In genomic region chr10:1293636-1294440, GRCh38 we compare ENCODE assay signal across 20 cellular contexts.
DNase-seq lines count a peak whose midpoint lies in the region; ATAC-seq and TF ChIP-seq lines count a peak whose summit lies in the region.
"Had no signal": no experiment of that assay in that cellular context is flagged by ENCODE, and none has a peak within 500 bp of the region (broad histone marks: within the 10 kb centered on the region; RNA-seq: fewer than 3 reads in every experiment).

No MANE protein-coding gene starts in this region.

- H2AFZ ChIP-seq in smooth muscle cell (ENCODE audit: low read depth) = no peak overlapping the region

- H3K9me3 ChIP-seq in HAP-1 (no peaks in the 10 kb centered on the region), smooth muscle cell (replicated peaks; ENCODE audit: low read depth) (no peaks in the 10 kb centered on the region)
- H3K9me3 ChIP-seq: gastroesophageal sphincter, testis had no signal

- H3K4me1 ChIP-seq in HAP-1 (peaks cover 4% of the 10 kb centered on the region; the same call in 1 of the 2 replicates), smooth muscle cell (ENCODE audit: low read depth) (peaks cover 12% of the 10 kb centered on the region)
- H3K4me1 ChIP-seq: gastroesophageal sphincter had no signal

- peak overlapping the region in 56 of 59 donors; percentile 0 to 93 (median 79) for H3K27ac ChIP-seq in dorsolateral prefrontal cortex
- H3K27ac ChIP-seq in smooth muscle cell (ENCODE audit: low read depth) = no peak overlapping the region
- H3K27ac ChIP-seq: gastroesophageal sphincter, testis had no signal

- TF ChIP-seq CTCF in dorsolateral prefrontal cortex (IDR thresholded peaks at IDR 0.05 in 54 of 56, conservative IDR thresholded peaks at IDR 0.05 in 2 of 56; ENCODE audit: low read depth in 1 of 56, partially characterized antibody in 56 of 56) (peak in 4 of 56 donors; percentile 5 to 36 (median 22)), smooth muscle cell (IDR thresholded peaks at IDR 0.05; ENCODE audit: borderline replicate concordance, insufficient read depth, poor library complexity, severe bottlenecking) (no peak)

- 46% methylated on average over 10 of the region's 10 CpGs for WGBS in smooth muscle cell (ENCODE audit: low lambda C conversion rate)

- no peaks in the 10 kb centered on the region for H4K20me1 ChIP-seq in smooth muscle cell (ENCODE audit: low read depth)

- no peak overlapping the region for H3K9ac ChIP-seq in smooth muscle cell (ENCODE audit: low read depth)

- no peak for ATAC-seq in GM21390 (IDR thresholded peaks at IDR 0.05; ENCODE audit: unreplicated experiment)
- ATAC-seq: activated CD8-positive, alpha-beta T cell treated with anti-CD3 and anti-CD28 coated beads for 36 hours; activated naive CD8-positive, alpha-beta T cell treated with anti-CD3 and anti-CD28 coated beads, Interleukin-2, amount 50 U/mL, for 24 hours; activated T-cell treated with anti-CD3 and anti-CD28 coated beads, Interleukin-2, amount 50 U/mL, for 72 hours; gastroesophageal sphincter; right cardiac atrium had no signal

- no peaks in the 10 kb centered on the region for H3F3A ChIP-seq in smooth muscle cell (ENCODE audit: low read depth)

- H3K27me3 ChIP-seq in HAP-1 (ENCODE audit: low read depth) = no peaks in the 10 kb centered on the region
- peaks cover 0 to 20% (median 0%) of the 10 kb centered on the region in 45 donors for H3K27me3 ChIP-seq in dorsolateral prefrontal cortex
- H3K27me3 ChIP-seq in smooth muscle cell (ENCODE audit: low read depth) = no peaks in the 10 kb centered on the region
- H3K27me3 ChIP-seq: testis had no signal

- in situ Hi-C loops in HAP-1 (cut with MboI; ENCODE audit: low sequenced_read_pairs) = no loop called here

- no peaks in the 10 kb centered on the region for H3K36me3 ChIP-seq in HAP-1 (replicated peaks)
- no peaks in the 10 kb centered on the region for H3K36me3 ChIP-seq in smooth muscle cell (ENCODE audit: low read depth)
- H3K36me3 ChIP-seq: gastroesophageal sphincter had no signal

- intact Hi-C loops in dorsolateral prefrontal cortex (cut with DNase I) = loop anchor here in 1 of 2 donors (5.0 kb wide), 2 partner anchors 52 to 112 kb away; no protein-coding TSS in a partner anchor

- no peaks in the 10 kb centered on the region for H3K79me2 ChIP-seq in smooth muscle cell (ENCODE audit: low read depth)

- peak overlapping the region; percentile 27 for H3K4me2 ChIP-seq in smooth muscle cell

- H3K4me3 ChIP-seq in HAP-1 (no peak overlapping the region), dorsolateral prefrontal cortex (peak overlapping the region in 50 of 59 donors; percentile 0 to 54 (median 33)), smooth muscle cell (no peak overlapping the region)
- H3K4me3 ChIP-seq: gastroesophageal sphincter, testis had no signal

- DNase-seq in HAP-1 (ENCODE audit: low spot score in 2 of 2) (peak; percentile 29 to 62), dorsolateral prefrontal cortex (peak in 2 of 10 donors; percentile 53 to 68), medulla oblongata (ENCODE audit: extremely low spot score) (peak; percentile 68), smooth muscle cell (lab: John Stamatoyannopoulos, UW; ENCODE audit: unreplicated experiment) (no peak), NCI-H1930 (lab: John Stamatoyannopoulos, UW) (no peak), ecto neural progenitor cell (ENCODE audit: low spot score) (no peak)
- no peak for DNase-seq in stimulated activated CD4-positive, alpha-beta T cell treated with anti-CD3 and anti-CD28 coated beads, Interleukin-4, amount 100 ng/mL, for 4 hours
- DNase-seq: activated CD8-positive, alpha-beta T cell treated with anti-CD3 and anti-CD28 coated beads for 36 hours; activated naive CD8-positive, alpha-beta T cell treated with anti-CD3 and anti-CD28 coated beads, Interleukin-2, amount 50 U/mL, for 24 hours; activated T-cell treated with anti-CD3 and anti-CD28 coated beads, Interleukin-2, amount 50 U/mL, for 72 hours; central memory CD4-positive, alpha-beta T cell; Kasumi-1; NCI-H1436; NCI-H524 treated with DMSO at 0.1 percent for 48 hours; OCI-M1; right cardiac atrium; stimulated activated CD4-positive, alpha-beta T cell treated with anti-CD3 and anti-CD28 coated beads, Interleukin-2, amount 100 ng/mL, for 24 hours had no signal

Comparison
In these comparisons a context has a peak if more than half of its experiments do, and no peak if none do; other contexts are left out.
1. DNase-seq: peak in HAP-1 (2 of 2) and medulla oblongata (single experiment); none in smooth muscle cell (single experiment), NCI-H1930 (0 of 2), stimulated activated CD4-positive, alpha-beta T cell treated with anti-CD3 and anti-CD28 coated beads, Interleukin-4, amount 100 ng/mL, for 4 hours (0 of 2) and ecto neural progenitor cell (single experiment).
2. H3K4me3 ChIP-seq: peak in dorsolateral prefrontal cortex (50 of 59); none in HAP-1 (single experiment) and smooth muscle cell (single experiment).